9 cellular contexts compared by ENCODE assay signal in genomic region chr1:16215882-16216753, GRCh38. TPM values are rescaled to one million over a fixed set of nuclear protein-coding genes. Genes with fewer than 3 reads are reported as not detected.
DNase-seq lines count a peak whose midpoint lies in the region; ATAC-seq and TF ChIP-seq lines count a peak whose summit lies in the region.
"Had no signal": no experiment of that assay in that cellular context is flagged by ENCODE, and none has a peak within 500 bp of the region (broad histone marks: within the 10 kb centered on the region; RNA-seq: fewer than 3 reads in every experiment).

No MANE protein-coding gene starts in this region.

- H3K27me3 Mint-ChIP-seq in T-helper 1 cell treated with Interleukin-12 subunit alpha and Interleukin-12 subunit beta and Interleukin-4 antibody, amounts not matched to agents 30 μg/mL and 1 μg/mL, for 36 hours (ENCODE audit: low read depth), result peaks cover 14% of the 10 kb centered on the region

- peak; percentile 72 to 84 for ATAC-seq in right cardiac atrium
- ATAC-seq in GM18519 (IDR thresholded peaks at IDR 0.05; ENCODE audit: low FRiP score, unreplicated experiment), result no peak
- ATAC-seq in GM21367 (IDR thresholded peaks at IDR 0.05; ENCODE audit: unreplicated experiment), result no peak

- in situ Hi-C loops in astrocyte of the spinal cord (cut with HindIII; ENCODE audit: low sequenced_read_pairs), result no loop called here

- peak overlapping the region; percentile 85 for H3K4me3 Mint-ChIP-seq in T-helper 1 cell treated with Interleukin-12 subunit alpha and Interleukin-12 subunit beta and Interleukin-4 antibody, amounts not matched to agents 30 μg/mL and 1 μg/mL, for 36 hours

- no peaks in the 10 kb centered on the region for H3K9me3 ChIP-seq in right cardiac atrium (ENCODE audit: control insufficient read depth, low read length)
- H3K9me3 ChIP-seq: SJSA1 had no signal

- intact Hi-C loops in right cardiac atrium (cut with DNase I) (no loop called here), posterior vena cava (cut with DNase I) (no loop called here)

- H3K27me3 ChIP-seq in right cardiac atrium (ENCODE audit: control insufficient read depth, insufficient read depth), result no peaks in the 10 kb centered on the region
- H3K27me3 ChIP-seq: SJSA1 had no signal

- H3K9me3 Mint-ChIP-seq in T-helper 1 cell treated with Interleukin-12 subunit alpha and Interleukin-12 subunit beta and Interleukin-4 antibody, amounts not matched to agents 30 μg/mL and 1 μg/mL, for 36 hours, result no peaks in the 10 kb centered on the region

- H3K4me3 ChIP-seq in astrocyte of the spinal cord (ENCODE audit: low read depth, low read length) (peak overlapping the region; percentile 50), right cardiac atrium (ENCODE audit: low read length) (peak overlapping the region; percentile 18)

- H3K4me1 ChIP-seq in right cardiac atrium (ENCODE audit: control insufficient read depth, insufficient read depth, low read length), result no peaks in the 10 kb centered on the region

- TF ChIP-seq CTCF in astrocyte of the spinal cord (IDR thresholded peaks at IDR 0.05; ENCODE audit: low read depth, low read length), result no peak

- H3K4me1 Mint-ChIP-seq in T-helper 1 cell treated with Interleukin-12 subunit alpha and Interleukin-12 subunit beta and Interleukin-4 antibody, amounts not matched to agents 30 μg/mL and 1 μg/mL, for 36 hours (ENCODE audit: low read depth), result peaks cover 26% of the 10 kb centered on the region

- H3K27ac Mint-ChIP-seq in T-helper 1 cell treated with Interleukin-12 subunit alpha and Interleukin-12 subunit beta and Interleukin-4 antibody, amounts not matched to agents 30 μg/mL and 1 μg/mL, for 36 hours, result peak overlapping the region; percentile 39

- H3K36me3 Mint-ChIP-seq in T-helper 1 cell treated with Interleukin-12 subunit alpha and Interleukin-12 subunit beta and Interleukin-4 antibody, amounts not matched to agents 30 μg/mL and 1 μg/mL, for 36 hours (ENCODE audit: low read depth), result no peaks in the 10 kb centered on the region

- H3K27ac ChIP-seq in right cardiac atrium (ENCODE audit: low read length), result no peak overlapping the region
- H3K27ac ChIP-seq: SJSA1 had no signal

- DNase-seq in DMS79 (lab: John Stamatoyannopoulos, UW), result peak; percentile 65
- DNase-seq in LHCN-M2 (ENCODE audit: low read depth), result peak; percentile 62
- DNase-seq in astrocyte of the spinal cord (ENCODE audit: low read depth, low spot score), result peak; percentile 88
- peak; percentile 94 to 95 (median 94) for DNase-seq in right cardiac atrium
- peak; percentile 95 for DNase-seq in posterior vena cava (ENCODE audit: low spot score)

- WGBS in right cardiac atrium, result 15% methylated on average over 33 of the region's 33 CpGs

RNA-seq across cellular contexts. Expression of gene ARHGEF19, which starts 3.7 kb away (rescaled TPM):
- total RNA-seq in LHCN-M2 (2014; rRNA removed), result 1.9 TPM in 2 replicates
- polyA plus RNA-seq in LHCN-M2 (2012), result 2.1 TPM
- 1 to 10 TPM; 2.2 to 4.3 (median 3.2) TPM for total RNA-seq in right cardiac atrium
- 2.7 TPM for polyA plus RNA-seq in right cardiac atrium
- 1 to 10 TPM; 4.7 to 5.5 TPM for total RNA-seq in posterior vena cava

RNA-seq across cellular contexts. Expression of gene CPLANE2, which starts 20.9 kb away (rescaled TPM):
- total RNA-seq in LHCN-M2 (2014; rRNA removed), result 5.2 and 7.1 TPM in 2 replicates
- polyA plus RNA-seq in LHCN-M2 (2012), result 5.4 TPM
- total RNA-seq in right cardiac atrium, result 10 to 100 TPM in 1 of 4 donors, 1 to 10 TPM in 3; 4.0 to 11.9 (median 5.0) TPM
- 9.3 TPM for polyA plus RNA-seq in right cardiac atrium
- total RNA-seq in posterior vena cava, result 1 to 10 TPM; 4.1 to 5.2 TPM

Comparison
In these comparisons a context has a peak if more than half of its experiments do, and no peak if none do; other contexts are left out.
1. ATAC-seq: peak in right cardiac atrium (2 of 2); none in GM18519 (single experiment) and GM21367 (single experiment).
2. Peak in every context shown above with its lines, with median percentiles within 50 percentile points of each other: DNase-seq.